ENCODE assay signal across 26 cellular contexts in genomic region chr6:40740518-40740917, GRCh38.
"Had no signal": no experiment of that assay in that cellular context is flagged by ENCODE, and none has a peak within 500 bp of the region (broad histone marks: within the 10 kb centered on the region; RNA-seq: fewer than 3 reads in every experiment).

No MANE protein-coding gene starts in this region.

- H3K4me3 ChIP-seq: esophagus squamous epithelium, gastrocnemius medialis, heart right ventricle, left lung, lung had no signal

- H3K27ac ChIP-seq: epithelial cell of prostate, esophagus squamous epithelium, gastrocnemius medialis, heart right ventricle, left lung had no signal

- ATAC-seq: effector memory CD8-positive, alpha-beta T cell; esophagus mucosa; gastrocnemius medialis; heart right ventricle; left cardiac atrium; left lung; left ventricle myocardium superior; naive thymus-derived CD4-positive, alpha-beta T cell; natural killer cell had no signal

- H3K9me3 Mint-ChIP-seq: dendritic cell treated with granulocyte-macrophage colony-stimulating factor and Interleukin-4, amounts not matched to agents 40 ng/mL and 50 ng/mL, for 4 days; effector memory CD8-positive, alpha-beta T cell; endodermal cell; memory B cell; naive thymus-derived CD4-positive, alpha-beta T cell; natural killer cell had no signal

- H3K27me3 ChIP-seq: gastrocnemius medialis had no signal

- H3K27ac Mint-ChIP-seq: dendritic cell treated with granulocyte-macrophage colony-stimulating factor and Interleukin-4, amounts not matched to agents 40 ng/mL and 50 ng/mL, for 4 days; effector memory CD8-positive, alpha-beta T cell; endodermal cell; memory B cell; naive thymus-derived CD4-positive, alpha-beta T cell; natural killer cell had no signal

- H3K36me3 ChIP-seq: esophagus squamous epithelium, gastrocnemius medialis, heart right ventricle, left lung had no signal

- H3K4me1 Mint-ChIP-seq: memory B cell; naive thymus-derived CD4-positive, alpha-beta T cell; natural killer cell had no signal

- H3K36me3 Mint-ChIP-seq: memory B cell; naive thymus-derived CD4-positive, alpha-beta T cell; natural killer cell had no signal

- H3K4me1 ChIP-seq: gastrocnemius medialis, heart right ventricle, left lung had no signal

- H3K9me3 ChIP-seq: esophagus squamous epithelium, gastrocnemius medialis, heart right ventricle, left lung had no signal

- H3K4me3 Mint-ChIP-seq: dendritic cell treated with granulocyte-macrophage colony-stimulating factor and Interleukin-4, amounts not matched to agents 40 ng/mL and 50 ng/mL, for 4 days; effector memory CD8-positive, alpha-beta T cell; endodermal cell; memory B cell; naive thymus-derived CD4-positive, alpha-beta T cell; natural killer cell had no signal

- DNase-seq: cortex of kidney; effector CD8-positive, alpha-beta T cell; effector memory CD8-positive, alpha-beta T cell; endodermal cell; erythroblast; esophagus squamous epithelium; foreskin fibroblast; foreskin melanocyte; gastrocnemius medialis; glutamatergic neuron; head of caudate nucleus; heart right ventricle; hippocampal formation; left cardiac atrium; left lung; left ventricle myocardium superior; mammary epithelial cell; mesendoderm; midbrain; naive thymus-derived CD4-positive, alpha-beta T cell; natural killer cell had no signal
